ENCODE assay signal across 18 cellular contexts in genomic region chr18:58255701-58256311, GRCh38.
DNase-seq lines count a peak whose midpoint lies in the region; ATAC-seq and TF ChIP-seq lines count a peak whose summit lies in the region.
"Had no signal": no experiment of that assay in that cellular context is flagged by ENCODE, and none has a peak within 500 bp of the region (broad histone marks: within the 10 kb centered on the region; RNA-seq: fewer than 3 reads in every experiment).

No MANE protein-coding gene starts in this region.

- no peak overlapping the region for H3K9ac ChIP-seq in IMR-90 (ENCODE audit: low read depth, low read length)
- H3K9ac ChIP-seq in skeletal muscle satellite cell (ENCODE audit: low read depth, low read length): peak overlapping the region; percentile 84

- intact Hi-C loops in IMR-90 (cut with micrococcal nuclease) (no loop called here), esophagus muscularis mucosa (cut with DNase I) (no loop called here), mucosa of descending colon (cut with DNase I, micrococcal nuclease) (loop anchor here in 1 of 2 donors (10.0 kb wide), 1 partner anchor 61 kb away; no protein-coding TSS in a partner anchor)

- H3K18ac ChIP-seq in IMR-90 (ENCODE audit: low read depth, low read length): no peak overlapping the region

- H2BK5ac ChIP-seq in IMR-90 (ENCODE audit: low read depth, low read length, poor library complexity, severe bottlenecking): no peak overlapping the region

- 98% methylated on average over 32 of the region's 67 CpGs; no CpG with 5 or more reads in 1 of the 2 experiments for WGBS in IMR-90 (ENCODE audit: extremely low coverage in 2 of 2, insufficient read length in 1 of 2), 2 experiments
- WGBS in esophagus muscularis mucosa: 100% methylated on average over 8 of the region's 67 CpGs

- H2BK20ac ChIP-seq in IMR-90 (ENCODE audit: low read depth, low read length): no peak overlapping the region

- no peak overlapping the region for H2BK120ac ChIP-seq in IMR-90 (ENCODE audit: low read depth, low read length)

- H2AFZ ChIP-seq in IMR-90 (replicated peaks; ENCODE audit: low read length, poor library complexity): no peak overlapping the region

- H2BK15ac ChIP-seq in IMR-90 (ENCODE audit: low read depth, low read length): no peak overlapping the region

- no peak overlapping the region for H3K4me2 ChIP-seq in IMR-90 (ENCODE audit: low read depth, low read length)
- peak overlapping the region; percentile 83 for H3K4me2 ChIP-seq in skeletal muscle satellite cell (ENCODE audit: low read length)

- no peak overlapping the region for H4K91ac ChIP-seq in IMR-90 (ENCODE audit: insufficient read depth, low read depth, low read length)

- TF ChIP-seq CTCF in IMR-90 (conservative IDR thresholded peaks at IDR 0.05; ENCODE audit: low read depth, low read length) (no peak), esophagus muscularis mucosa (IDR thresholded peaks at IDR 0.05) (no peak), mucosa of descending colon (IDR thresholded peaks at IDR 0.05) (no peak)

- H2AK9ac ChIP-seq in IMR-90 (replicated peaks; ENCODE audit: low read depth, low read length, poor library complexity): no peak overlapping the region

- DNase-seq in IMR-90 (no peak), esophagus muscularis mucosa (ENCODE audit: extremely low spot score) (peak; percentile 34), mucosa of descending colon (no peak), HEK293T (ENCODE audit: extremely low spot score) (no peak)
- DNase-seq in activated CD4-positive, alpha-beta T cell treated with anti-CD3 and anti-CD28 coated beads for 1 hour: no peak
- DNase-seq: activated CD4-positive, alpha-beta memory T cell treated with anti-CD3 and anti-CD28 coated beads for 36 hours; activated naive CD4-positive, alpha-beta T cell treated with anti-CD3 and anti-CD28 coated beads for 36 hours; erythroblast; foreskin melanocyte; midbrain; NCI-H1694; stimulated activated CD4-positive, alpha-beta T cell treated with anti-CD3 and anti-CD28 coated beads, Interleukin-15, amount 100 ng/mL, for 24 hours; WERI-Rb-1 had no signal

- BruUV-seq in IMR-90 (replicated peaks; lab: Mats Ljungman, UMichigan): no TSS peak

- peak overlapping the region; percentile 6; the same call in 1 of the 2 replicates for H2AK5ac ChIP-seq in IMR-90 (ENCODE audit: low read depth, low read length)

- no peaks in the 10 kb centered on the region for H3K27me3 ChIP-seq in IMR-90 (ENCODE audit: control insufficient read depth, insufficient read depth, low read length)
- H3K27me3 ChIP-seq in esophagus muscularis mucosa: no peaks in the 10 kb centered on the region
- no peaks in the 10 kb centered on the region for H3K27me3 ChIP-seq in skeletal muscle satellite cell (ENCODE audit: control insufficient read depth, insufficient read depth, low read length)
- H3K27me3 ChIP-seq: neutrophil, SJSA1 had no signal

- H3K36me3 ChIP-seq in IMR-90 (ENCODE audit: control insufficient read depth, insufficient read depth, low read length) (peaks cover 1% of the 10 kb centered on the region), esophagus muscularis mucosa (peaks cover 0 to 11% (median 5%) of the 10 kb centered on the region in 4 donors), mucosa of descending colon (ENCODE audit: low read depth) (no peaks in the 10 kb centered on the region), skeletal muscle satellite cell (ENCODE audit: insufficient read depth, low read length) (no peaks in the 10 kb centered on the region)
- H3K36me3 ChIP-seq: neutrophil had no signal

- no peaks in the 10 kb centered on the region for H3K79me1 ChIP-seq in IMR-90 (ENCODE audit: low read depth in 1 of 2, low read length in 2 of 2)

- no peaks in the 10 kb centered on the region for H3K9me3 ChIP-seq in IMR-90 (ENCODE audit: control insufficient read depth, insufficient read depth, low read length)
- no peaks in the 10 kb centered on the region for H3K9me3 ChIP-seq in esophagus muscularis mucosa
- H3K9me3 ChIP-seq in mucosa of descending colon: no peaks in the 10 kb centered on the region
- no peaks in the 10 kb centered on the region for H3K9me3 ChIP-seq in skeletal muscle satellite cell (replicated peaks; ENCODE audit: low read length)
- H3K9me3 ChIP-seq: neutrophil, SJSA1 had no signal

- H3K4me1 ChIP-seq in IMR-90 (ENCODE audit: control insufficient read depth, insufficient read depth, low read length) (peaks cover 9% of the 10 kb centered on the region; the same call in 1 of the 2 replicates), esophagus muscularis mucosa (peaks cover 6 to 10% (median 9%) of the 10 kb centered on the region in 4 donors), mucosa of descending colon (ENCODE audit: low read depth) (no peaks in the 10 kb centered on the region), skeletal muscle satellite cell (ENCODE audit: control insufficient read depth, insufficient read depth, low read length) (peaks cover 31% of the 10 kb centered on the region)

- no peak overlapping the region for H3K14ac ChIP-seq in IMR-90 (replicated peaks; ENCODE audit: low read depth, low read length)

- CTCF ChIA-PET in IMR-90 (lab: Yijun Ruan, JAX): no interaction called here
- CTCF ChIA-PET in HEK293T (lab: Yijun Ruan, JAX): no interaction called here

- H3K23ac ChIP-seq in IMR-90 (ENCODE audit: low read depth, low read length): no peak overlapping the region

- POLR2A ChIA-PET in IMR-90 (lab: Charles Lee; ENCODE audit: unreplicated experiment) (no interaction called here), HEK293T (lab: Yijun Ruan, JAX) (no interaction called here)

- H3K4me3 ChIP-seq in IMR-90 (ENCODE audit: insufficient read depth, low read depth, low read length) (no peak overlapping the region), esophagus muscularis mucosa (no peak overlapping the region), mucosa of descending colon (no peak overlapping the region), skeletal muscle satellite cell (ENCODE audit: low read length) (peak overlapping the region; percentile 73)
- H3K4me3 ChIP-seq: SJSA1 had no signal

- no peak for TF ChIP-seq POLR2A in IMR-90 (IDR thresholded peaks at IDR 0.05; ENCODE audit: low read depth, low read length)
- no peak for TF ChIP-seq POLR2A in esophagus muscularis mucosa (IDR thresholded peaks at IDR 0.05; ENCODE audit: low read depth)

- no peak for TF ChIP-seq RAD21 in IMR-90 (IDR thresholded peaks at IDR 0.05; ENCODE audit: low read length)

- H4K5ac ChIP-seq in IMR-90 (ENCODE audit: low read depth, low read length): no peak overlapping the region

- dilution Hi-C loops in IMR-90 (cut with HindIII; ENCODE audit: low sequenced_read_pairs, unreplicated experiment): no loop called here

- no peak overlapping the region for H3K56ac ChIP-seq in IMR-90 (ENCODE audit: extremely low read depth, insufficient read depth, low read length)

- H3K9me1 ChIP-seq in IMR-90 (ENCODE audit: insufficient read depth, low read length): no peaks in the 10 kb centered on the region

- H3K27ac ChIP-seq in IMR-90 (ENCODE audit: insufficient read depth, low read length) (no peak overlapping the region), esophagus muscularis mucosa (replicated peaks in 1 of 4) (no peak overlapping the region)
- H3K27ac ChIP-seq: neutrophil, SJSA1, WERI-Rb-1 had no signal

- no peak for TF ChIP-seq EP300 in esophagus muscularis mucosa (IDR thresholded peaks at IDR 0.05)

- ATAC-seq in IMR-90 (ENCODE audit: low read depth) (no peak), mucosa of descending colon (peak; percentile 32), HG03135 (IDR thresholded peaks at IDR 0.05; ENCODE audit: unreplicated experiment) (no peak), GM21529 (IDR thresholded peaks at IDR 0.05; ENCODE audit: unreplicated experiment) (no peak)

- in situ Hi-C loops in IMR-90 (cut with MboI; ENCODE audit: low sequenced_read_pairs): no loop called here

- H3K4ac ChIP-seq in IMR-90 (ENCODE audit: low read depth, low read length): no peak overlapping the region

- H4K8ac ChIP-seq in IMR-90 (ENCODE audit: low read depth in 2 of 2, low read length in 2 of 2): no peak overlapping the region

- H4K20me1 ChIP-seq in IMR-90 (ENCODE audit: insufficient read depth, low read length): no peaks in the 10 kb centered on the region

TF ChIP-seq in IMR-90, 13 proteins besides CTCF, POLR2A, EP300 and RAD21 (continues in another document):
- TF ChIP-seq BHLHE40 (IDR thresholded peaks at IDR 0.05; ENCODE audit: low read depth, low read length) (no peak), USF2 (IDR thresholded peaks at IDR 0.05; ENCODE audit: low read depth, low read length) (no peak), CEBPB (IDR thresholded peaks at IDR 0.05; ENCODE audit: low read depth, low read length) (no peak), RFX5 (IDR thresholded peaks at IDR 0.05; ENCODE audit: low read depth, low read length) (no peak), FOS (IDR thresholded peaks at IDR 0.05; ENCODE audit: low read depth, low read length) (no peak), MAFK (IDR thresholded peaks at IDR 0.05; ENCODE audit: low read depth, low read length) (no peak), RCOR1 (IDR thresholded peaks at IDR 0.05; ENCODE audit: insufficient replicate concordance, low read length) (no peak), NFE2L2 (IDR thresholded peaks at IDR 0.05; ENCODE audit: low read depth, low read length) (no peak)

TF ChIP-seq in HEK293T, 16 proteins besides CTCF, POLR2A, EP300 and RAD21:
- TF ChIP-seq CTBP1 (IDR thresholded peaks at IDR 0.05; ENCODE audit: borderline replicate concordance) (no peak), L3MBTL2 (conservative IDR thresholded peaks at IDR 0.05) (no peak), SP1 (IDR thresholded peaks at IDR 0.05) (no peak), FOXK2 (IDR thresholded peaks at IDR 0.05) (no peak), HDGF (IDR thresholded peaks at IDR 0.05; ENCODE audit: borderline replicate concordance) (no peak), NFRKB (IDR thresholded peaks at IDR 0.05) (no peak), BHLHE40 (IDR thresholded peaks at IDR 0.05; ENCODE audit: borderline replicate concordance) (no peak), SUZ12 (IDR thresholded peaks at IDR 0.05) (no peak), TARDBP (IDR thresholded peaks at IDR 0.05) (no peak), ARNT (IDR thresholded peaks at IDR 0.05) (no peak), LEF1 (IDR thresholded peaks at IDR 0.05; ENCODE audit: borderline replicate concordance) (no peak), FOXA1 (IDR thresholded peaks at IDR 0.05) (no peak), ELF4 (IDR thresholded peaks at IDR 0.05) (no peak), PKNOX1 (IDR thresholded peaks at IDR 0.05) (no peak)
TF ChIP-seq in HEK293T: peak in this region for 0.
